Comparison of ENCODE assay signal across 37 cellular contexts in genomic region chr9:73210886-73211285, GRCh38.
"Had no signal": no experiment of that assay in that cellular context is flagged by ENCODE, and none has a peak within 500 bp of the region (broad histone marks: within the 10 kb centered on the region; RNA-seq: fewer than 3 reads in every experiment).

No MANE protein-coding gene starts in this region.

- H3K36me3 ChIP-seq: MG63 had no signal

- H3K4me3 ChIP-seq: MG63 had no signal

- H3K9me3 ChIP-seq: MG63 had no signal

- H3K4me2 ChIP-seq: KMS-11 had no signal

- H3K9ac ChIP-seq: KMS-11 had no signal

- H3K27me3 ChIP-seq: MG63 had no signal

- DNase-seq: Karpas-422, Kasumi-1, KG1, MG63, MM.1S, MV-4-11, NCI-H1048, NCI-H1092, NCI-H1092 treated with DMSO at 0.1 percent for 48 hours, NCI-H1105, NCI-H1105 treated with DMSO at 0.1 percent for 48 hours, NCI-H1417, NCI-H1417 treated with DMSO at 0.1 percent for 48 hours, NCI-H1436, NCI-H1436 treated with DMSO at 0.1 percent for 48 hours, NCI-H146, NCI-H1694, NCI-H1694 treated with DMSO at 0.1 percent for 48 hours, NCI-H187, NCI-H187 treated with DMSO at 0.1 percent for 48 hours, NCI-H1930, NCI-H2029, NCI-H2029 treated with DMSO at 0.1 percent for 48 hours, NCI-H2081, NCI-H2081 treated with DMSO at 0.1 percent for 48 hours, NCI-H2107, NCI-H2171, NCI-H2171 treated with DMSO at 0.1 percent for 48 hours, NCI-H2227 treated with DMSO at 0.1 percent for 48 hours, NCI-H226, NCI-H345, NCI-H446, NCI-H446 treated with DMSO at 0.1 percent for 48 hours, NCI-H510A, NCI-H510A treated with DMSO at 0.1 percent for 48 hours, NCI-H524 had no signal

- H3K27ac ChIP-seq: KMS-11 had no signal
